ENCODE assay signal across 8 cellular contexts in the genomic region with DNA sequence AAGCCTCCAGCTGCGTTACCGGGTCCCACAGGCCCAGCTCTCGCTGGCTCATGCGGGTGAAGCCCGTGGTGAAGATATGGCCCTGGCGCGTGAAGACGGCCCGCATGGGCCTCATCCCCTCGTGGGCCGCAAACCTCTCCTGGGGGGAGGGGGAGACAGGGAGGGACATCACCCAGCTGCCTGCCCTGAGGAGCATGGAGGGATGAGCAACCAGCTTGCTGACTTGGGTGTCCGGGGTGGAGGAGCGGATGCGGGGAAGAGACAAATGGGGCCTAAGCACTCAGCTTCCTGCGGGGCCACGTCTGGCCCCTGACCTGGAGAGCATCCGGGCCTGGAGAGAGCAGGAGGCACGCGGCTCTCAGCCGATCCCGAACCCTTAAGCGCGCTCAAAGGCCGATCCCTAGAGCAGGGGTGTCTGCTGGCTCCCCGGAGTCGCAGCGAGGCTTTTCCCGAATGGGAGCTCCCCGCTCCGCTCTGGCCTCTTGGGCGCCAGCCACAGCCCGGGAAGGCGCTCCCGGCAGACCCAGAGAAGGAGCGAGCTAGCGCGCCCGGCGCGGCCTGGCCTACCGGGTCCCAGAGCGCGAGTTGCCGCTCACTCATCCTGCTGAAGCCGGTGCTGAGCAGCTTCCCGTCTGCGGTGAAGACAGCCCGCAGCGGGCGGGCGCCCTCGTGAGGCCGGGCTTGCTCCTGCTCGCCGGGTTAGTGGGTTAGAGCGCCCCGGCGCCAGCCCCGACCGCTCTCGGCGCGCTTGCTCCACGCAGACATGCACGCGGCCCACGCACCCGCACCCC. TPM values are rescaled to one million over a fixed set of nuclear protein-coding genes. Genes with fewer than 3 reads are reported as not detected.
DNase-seq lines count a peak whose midpoint lies in the region; ATAC-seq and TF ChIP-seq lines count a peak whose summit lies in the region.

No MANE protein-coding gene starts in this region.

- no peaks in the 10 kb centered on the region for H4K20me1 ChIP-seq in mammary epithelial cell (ENCODE audit: insufficient read depth, low read length)

- H3K9ac ChIP-seq in mammary epithelial cell (ENCODE audit: insufficient read depth, low read length) = no peak overlapping the region

- WGBS in mammary epithelial cell (ENCODE audit: low coverage, missing lambda C conversion rate) = 10% methylated on average over 44 of the region's 68 CpGs

- POLR2A ChIA-PET in activated B cell treated with CpG ODN at 0.5 μM for 24 hours (lab: Charles Lee) = interaction anchor here (0.6 to 3.2 kb wide), 21 partner anchors 8 to 469 kb away, joined by 3 to 18 read pairs (median 5); partner anchors contain the start of genes ABHD15, ANKRD13B, SSH2 and TAOK1

- peak overlapping the region; percentile 72 for H3K27ac Mint-ChIP-seq in activated B cell treated with CpG ODN at 0.5 μM for 24 hours

- H3K79me2 ChIP-seq in mammary epithelial cell (ENCODE audit: insufficient read depth, low read length) = no peaks in the 10 kb centered on the region

- H3K4me3 Mint-ChIP-seq in activated B cell treated with CpG ODN at 0.5 μM for 24 hours = peak overlapping the region; percentile 83

- H3K4me1 ChIP-seq in mammary epithelial cell (ENCODE audit: insufficient read depth, low read length) = peaks cover 57% of the 10 kb centered on the region

- CTCF ChIA-PET in activated B cell treated with CpG ODN at 0.5 μM for 24 hours (lab: Charles Lee) (interaction anchor here (0.6 to 4.2 kb wide), 28 partner anchors 9 to 476 kb away, joined by 3 to 57 read pairs (median 4); partner anchors contain the start of genes ANKRD13B and SSH2), mammary epithelial cell (lab: Charles Lee; ENCODE audit: low non-redundant PET) (interaction anchor here (0.7 to 2.8 kb wide), 4 partner anchors 21 to 248 kb away, joined by 5 to 10 read pairs (median 7); no protein-coding TSS in a partner anchor)

- peaks cover 3% of the 10 kb centered on the region for H3K27me3 Mint-ChIP-seq in activated B cell treated with CpG ODN at 0.5 μM for 24 hours

- in situ Hi-C loops in mammary epithelial cell (cut with MboI; ENCODE audit: low sequenced_read_pairs in 2 of 2) = loop anchor here in 1 of 2 donors (5.0 kb wide), 1 partner anchor 40 kb away; no protein-coding TSS in a partner anchor

- no TSS peak for BruUV-seq in mammary epithelial cell (replicated peaks; lab: Mats Ljungman, UMichigan)

- TF ChIP-seq POLR2A in NB4 (IDR thresholded peaks at IDR 0.05; ENCODE audit: extremely low read depth, insufficient read length) = no peak

- dilution Hi-C loops in mammary epithelial cell (cut with HindIII; ENCODE audit: low sequenced_read_pairs) = no loop called here

- H3K4me1 Mint-ChIP-seq in activated B cell treated with CpG ODN at 0.5 μM for 24 hours = peaks cover 49% of the 10 kb centered on the region

- DNase-seq in DMS 273 (lab: John Stamatoyannopoulos, UW; ENCODE audit: unreplicated experiment) (peak; percentile 93), DMS 273 treated with DMSO at 0.1 percent for 48 hours (lab: John Stamatoyannopoulos, UW) (no peak), NB4 (ENCODE audit: low read depth) (peak; percentile 93), activated B cell treated with CpG ODN at 0.5 μM for 24 hours (peak; percentile 80), mammary epithelial cell (peak; percentile 76), iris pigment epithelial cell (ENCODE audit: low read depth) (peak; percentile 71)
- DNase-seq in stimulated activated CD4-positive, alpha-beta T cell treated with anti-CD3 and anti-CD28 coated beads, Interleukin-15, amount 100 ng/mL, for 24 hours = peak; percentile 92

- peak overlapping the region; percentile 43 for H3K4me3 ChIP-seq in NB4 (ENCODE audit: low read depth, low read length)
- peak overlapping the region in 1 of 3 experiments; percentile 38 for H3K4me3 ChIP-seq in mammary epithelial cell (replicated peaks in 1 of 3; ENCODE audit: insufficient read depth in 1 of 3, low read depth in 2 of 3, low read length in 3 of 3)

- no peaks in the 10 kb centered on the region for H3K9me3 Mint-ChIP-seq in activated B cell treated with CpG ODN at 0.5 μM for 24 hours

- no peaks in the 10 kb centered on the region for H3K9me3 ChIP-seq in mammary epithelial cell (replicated peaks; ENCODE audit: insufficient read depth, low read length)

- H2AFZ ChIP-seq in mammary epithelial cell (ENCODE audit: low read depth, low read length) = peak overlapping the region; percentile 83

- H3K27ac ChIP-seq in mammary epithelial cell (ENCODE audit: insufficient read depth, low read depth, low read length) = no peak overlapping the region

- peak overlapping the region; percentile 76 for H3K4me2 ChIP-seq in mammary epithelial cell (ENCODE audit: insufficient read depth, low read depth, low read length)

- intact Hi-C loops in activated B cell treated with CpG ODN at 0.5 μM for 24 hours (cut with micrococcal nuclease) = loop anchor here (1.0 to 10.0 kb wide), 5 partner anchors 21 to 473 kb away; no protein-coding TSS in a partner anchor
- intact Hi-C loops in mammary epithelial cell (cut with micrococcal nuclease) = loop anchor here (1.0 to 2.0 kb wide), 4 partner anchors 24 to 314 kb away; partner anchors contain the start of gene ANKRD13B

- H3K36me3 Mint-ChIP-seq in activated B cell treated with CpG ODN at 0.5 μM for 24 hours (ENCODE audit: low read depth) = no peaks in the 10 kb centered on the region

- peak; percentile 89 for TF ChIP-seq CTCF in NB4 (IDR thresholded peaks at IDR 0.05; ENCODE audit: low read depth, low read length)
- TF ChIP-seq CTCF in activated B cell treated with CpG ODN at 0.5 μM for 24 hours (IDR thresholded peaks at IDR 0.05) = peak; percentile 25
- TF ChIP-seq CTCF in mammary epithelial cell (conservative IDR thresholded peaks at IDR 0.05 in 1 of 2, IDR thresholded peaks at IDR 0.05 in 1 of 2; ENCODE audit: extremely low read depth in 1 of 2, insufficient read depth in 1 of 2, low read depth in 1 of 2, low read length in 2 of 2) = peak; percentile 67 to 95

- H3K27me3 ChIP-seq in mammary epithelial cell (ENCODE audit: insufficient read depth, low read length) = no peaks in the 10 kb centered on the region

- no peaks in the 10 kb centered on the region for H3K36me3 ChIP-seq in mammary epithelial cell (ENCODE audit: insufficient read depth, low read length)

- ATAC-seq in activated B cell treated with CpG ODN at 0.5 μM for 24 hours (ENCODE audit: low read depth) (peak; percentile 40), GM19397 (IDR thresholded peaks at IDR 0.05; ENCODE audit: unreplicated experiment) (no peak)

RNA-seq across cellular contexts. Expression of gene CORO6, which starts 5.0 kb away (rescaled TPM):
- total RNA-seq in activated B cell treated with CpG ODN at 0.5 μM for 24 hours (4.1 and 5.1 TPM in 2 replicates), mammary epithelial cell (1 to 10 TPM; 6.3 to 9.8 TPM)
- polyA plus RNA-seq in mammary epithelial cell = 4.0 TPM
- 8.9 TPM for polyA minus RNA-seq in mammary epithelial cell

RNA-seq across cellular contexts. Expression of gene ANKRD13B, which starts 24.7 kb away (rescaled TPM):
- total RNA-seq in activated B cell treated with CpG ODN at 0.5 μM for 24 hours (3.5 and 5.2 TPM in 2 replicates), mammary epithelial cell (10 to 100 TPM; 10.0 to 18.6 TPM)
- polyA plus RNA-seq in mammary epithelial cell = 8.5 TPM
- polyA minus RNA-seq in mammary epithelial cell = 11.4 TPM

RNA-seq across cellular contexts. Expression of gene GIT1, which starts 28.2 kb away (rescaled TPM):
- total RNA-seq in activated B cell treated with CpG ODN at 0.5 μM for 24 hours (41.7 and 45.3 TPM in 2 replicates), mammary epithelial cell (10 to 100 TPM; 41.8 to 83.4 TPM)
- 52.2 TPM for polyA plus RNA-seq in mammary epithelial cell
- polyA minus RNA-seq in mammary epithelial cell = 112 TPM

RNA-seq across cellular contexts. Expression of gene TP53I13, which starts 49.2 kb away (rescaled TPM):
- 65.1 and 71.2 TPM in 2 replicates for total RNA-seq in activated B cell treated with CpG ODN at 0.5 μM for 24 hours
- 10 to 100 TPM; 26.5 to 31.8 TPM for total RNA-seq in mammary epithelial cell
- polyA plus RNA-seq in mammary epithelial cell = 19.5 TPM
- 2.7 TPM for polyA minus RNA-seq in mammary epithelial cell

RNA-seq across cellular contexts. Expression of gene ABHD15, which starts 50.8 kb away (rescaled TPM):
- total RNA-seq in activated B cell treated with CpG ODN at 0.5 μM for 24 hours = 11.0 and 11.2 TPM in 2 replicates
- 1 to 10 TPM; 4.5 to 7.7 TPM for total RNA-seq in mammary epithelial cell
- 5.8 TPM for polyA plus RNA-seq in mammary epithelial cell
- polyA minus RNA-seq in mammary epithelial cell = 11.5 TPM

Comparison
In these comparisons a context has a peak if more than half of its experiments do, and no peak if none do; other contexts are left out.
1. CTCF ChIP-seq: peak in every context shown above with its lines; median percentile 89 in NB4; 81 in mammary epithelial cell; 25 in activated B cell treated with CpG ODN at 0.5 μM for 24 hours.